ENCODE assay signal across 15 cellular contexts in genomic region chr1:26701995-26702679, GRCh38. TPM values are rescaled to one million over a fixed set of nuclear protein-coding genes. Genes with fewer than 3 reads are reported as not detected.
DNase-seq lines count a peak whose midpoint lies in the region; ATAC-seq, FAIRE-seq and TF ChIP-seq lines count a peak whose summit lies in the region.
"Had no signal": no experiment of that assay in that cellular context is flagged by ENCODE, and none has a peak within 500 bp of the region (broad histone marks: within the 10 kb centered on the region; RNA-seq: fewer than 3 reads in every experiment).

No MANE protein-coding gene starts in this region.

- FAIRE-seq in GM12892 (lab: Jason Lieb, UNC) = peak; percentile 33
- FAIRE-seq: RCC 7860 had no signal

- H3K27me3 ChIP-seq in Panc1 (ENCODE audit: control insufficient read depth, insufficient read depth, low read length) (no peaks in the 10 kb centered on the region), hepatocyte (no peaks in the 10 kb centered on the region)
- H3K27me3 ChIP-seq: ovary had no signal

- H3K36me3 Mint-ChIP-seq in stimulated activated effector memory CD8-positive, alpha-beta T cell treated with anti-CD3 and anti-CD28 coated beads, Interleukin-12 subunit alpha, Interleukin-12 subunit beta, amount 100 ng/mL, for 72 hours = peaks cover 21% of the 10 kb centered on the region

- H3K36me3 ChIP-seq in Panc1 (ENCODE audit: control insufficient read depth, insufficient read depth, low read length) (peaks cover 3% of the 10 kb centered on the region), hepatocyte (replicated peaks; ENCODE audit: insufficient read depth, low read depth) (no peaks in the 10 kb centered on the region)
- H3K36me3 ChIP-seq: ovary had no signal

- 36% methylated on average over 4 of the region's 4 CpGs for WGBS in hepatocyte (ENCODE audit: low lambda C conversion rate, missing lambda C conversion rate)

- intact Hi-C loops in Panc1 (cut with micrococcal nuclease; ENCODE audit: unreplicated experiment) = no loop called here

- no peaks in the 10 kb centered on the region for H3K9me3 Mint-ChIP-seq in stimulated activated effector memory CD8-positive, alpha-beta T cell treated with anti-CD3 and anti-CD28 coated beads, Interleukin-12 subunit alpha, Interleukin-12 subunit beta, amount 100 ng/mL, for 72 hours
- H3K9me3 Mint-ChIP-seq: activated naive CD4-positive, alpha-beta T cell treated with anti-CD3 and anti-CD28 coated beads, Interleukin-2, amount 10 ng/mL, durations not matched to agents 7 days and 5 days; dendritic cell treated with granulocyte-macrophage colony-stimulating factor and Interleukin-4, amounts not matched to agents 40 ng/mL and 50 ng/mL, for 4 days had no signal

- peak; percentile 30 for TF ChIP-seq POLR2A in GM12892 (IDR thresholded peaks at IDR 0.05; ENCODE audit: low read depth, low read length)

- no peaks in the 10 kb centered on the region for H3K9me2 ChIP-seq in hepatocyte (replicated peaks; ENCODE audit: insufficient read depth)

- in situ Hi-C loops in Panc1 (cut with HindIII; ENCODE audit: low pct_unique_long_range_greater_than_20kb, low sequenced_read_pairs) = no loop called here

- peaks cover 97% of the 10 kb centered on the region for H4K20me1 ChIP-seq in hepatocyte (ENCODE audit: insufficient read depth, poor library complexity, severe bottlenecking)

- H3K4me2 ChIP-seq in hepatocyte = peak overlapping the region; percentile 83

- H3K79me2 ChIP-seq in hepatocyte = peaks cover 97% of the 10 kb centered on the region

- BruUV-seq in Panc1 (replicated peaks; lab: Mats Ljungman, UMichigan) = no TSS peak

- no peak overlapping the region for H3K27ac Mint-ChIP-seq in stimulated activated effector memory CD8-positive, alpha-beta T cell treated with anti-CD3 and anti-CD28 coated beads, Interleukin-12 subunit alpha, Interleukin-12 subunit beta, amount 100 ng/mL, for 72 hours
- H3K27ac Mint-ChIP-seq: activated naive CD4-positive, alpha-beta T cell treated with anti-CD3 and anti-CD28 coated beads, Interleukin-2, amount 10 ng/mL, durations not matched to agents 7 days and 5 days; dendritic cell treated with granulocyte-macrophage colony-stimulating factor and Interleukin-4, amounts not matched to agents 40 ng/mL and 50 ng/mL, for 4 days had no signal

- no peak for DNase-seq in GM12892 (ENCODE audit: insufficient read length)
- no peak for DNase-seq in Panc1 (ENCODE audit: low read depth, low spot score)
- DNase-seq in hepatocyte (ENCODE audit: low spot score) = no peak
- DNase-seq in stimulated activated effector memory CD8-positive, alpha-beta T cell treated with anti-CD3 and anti-CD28 coated beads, Interleukin-12 subunit alpha, Interleukin-12 subunit beta, amount 100 ng/mL, for 72 hours (ENCODE audit: low spot score in 2 of 2) = no peak
- DNase-seq in HuH-7 (ENCODE audit: low spot score) = no peak
- no peak for DNase-seq in retina
- DNase-seq: activated CD4-positive, CD25-positive, alpha-beta regulatory T cell; H7; NCI-H146; ovary had no signal

- peaks cover 22% of the 10 kb centered on the region for H3K4me1 Mint-ChIP-seq in stimulated activated effector memory CD8-positive, alpha-beta T cell treated with anti-CD3 and anti-CD28 coated beads, Interleukin-12 subunit alpha, Interleukin-12 subunit beta, amount 100 ng/mL, for 72 hours

- TF ChIP-seq CTCF in Panc1 (IDR thresholded peaks at IDR 0.05) (no peak), hepatocyte (IDR thresholded peaks at IDR 0.05; ENCODE audit: poor library complexity) (no peak)

- CTCF ChIA-PET in Panc1 (lab: Charles Lee) = no interaction called here

- ATAC-seq in Panc1 (no peak), HG03354 (IDR thresholded peaks at IDR 0.05; ENCODE audit: poor library complexity, severe bottlenecking, unreplicated experiment) (no peak), HG03025 (IDR thresholded peaks at IDR 0.05; ENCODE audit: low FRiP score, unreplicated experiment) (no peak)
- ATAC-seq in stimulated activated effector memory CD8-positive, alpha-beta T cell treated with anti-CD3 and anti-CD28 coated beads, Interleukin-12 subunit alpha, Interleukin-12 subunit beta, amount 100 ng/mL, for 72 hours = peak; percentile 1

- peaks cover 81% of the 10 kb centered on the region for H3K4me1 ChIP-seq in Panc1 (ENCODE audit: control insufficient read depth, insufficient read depth, low read length)
- H3K4me1 ChIP-seq in hepatocyte (ENCODE audit: insufficient read depth) = peaks cover 68% of the 10 kb centered on the region

- no peak overlapping the region for H2AFZ ChIP-seq in hepatocyte

- H3K4me3 Mint-ChIP-seq in stimulated activated effector memory CD8-positive, alpha-beta T cell treated with anti-CD3 and anti-CD28 coated beads, Interleukin-12 subunit alpha, Interleukin-12 subunit beta, amount 100 ng/mL, for 72 hours = no peak overlapping the region
- H3K4me3 Mint-ChIP-seq: activated naive CD4-positive, alpha-beta T cell treated with anti-CD3 and anti-CD28 coated beads, Interleukin-2, amount 10 ng/mL, durations not matched to agents 7 days and 5 days; dendritic cell treated with granulocyte-macrophage colony-stimulating factor and Interleukin-4, amounts not matched to agents 40 ng/mL and 50 ng/mL, for 4 days had no signal

- no peaks in the 10 kb centered on the region for H3K9me3 ChIP-seq in Panc1 (ENCODE audit: control insufficient read depth, insufficient read depth, low read depth, low read length)
- no peaks in the 10 kb centered on the region for H3K9me3 ChIP-seq in hepatocyte (ENCODE audit: low read depth)
- H3K9me3 ChIP-seq: ovary had no signal

- H3K27ac ChIP-seq in Panc1 (ENCODE audit: low read length) (peak overlapping the region; percentile 74), hepatocyte (peak overlapping the region; percentile 12)
- H3K27ac ChIP-seq: ovary had no signal

- POLR2A ChIA-PET in Panc1 (lab: Charles Lee) = no interaction called here

- peak overlapping the region in 1 of 2 experiments; percentile 30; a peak in 2 of 4 replicates for H3K4me3 ChIP-seq in Panc1 (ENCODE audit: low read depth in 2 of 2, low read length in 2 of 2)
- H3K4me3 ChIP-seq in hepatocyte = no peak overlapping the region
- H3K4me3 ChIP-seq: ovary had no signal

RNA-seq across cellular contexts. Expression of gene ARID1A, which starts 6.3 kb away (rescaled TPM):
- 35.4 TPM for polyA plus RNA-seq in GM12892 (2012; ENCODE audit: missing spikeins)
- total RNA-seq in Panc1 (2021; ENCODE audit: unreplicated experiment) (110 TPM), hepatocyte (32.3 and 35.8 TPM in 2 replicates)
- 130 TPM for polyA plus RNA-seq in Panc1 (2012; ENCODE audit: insufficient read length)
- polyA plus RNA-seq in hepatocyte = 26.6 and 27.9 TPM in 2 replicates
